Comparison of ENCODE assay signal across 8 cellular contexts in genomic region chr10:69181433-69181832, GRCh38. TPM values are rescaled to one million over a fixed set of nuclear protein-coding genes. Genes with fewer than 3 reads are reported as not detected.
DNase-seq lines count a peak whose midpoint lies in the region; ATAC-seq, FAIRE-seq and TF ChIP-seq lines count a peak whose summit lies in the region.

No MANE protein-coding gene starts in this region.

- ATAC-seq in GM19023 (IDR thresholded peaks at IDR 0.05; ENCODE audit: unreplicated experiment): no peak

- DNase-seq in AG04450 (ENCODE audit: low read depth, low spot score) (no peak), bronchial epithelial cell (ENCODE audit: low read depth) (peak; percentile 30), RWPE1 (ENCODE audit: low spot score) (no peak), NCI-H1105 (lab: John Stamatoyannopoulos, UW) (no peak)
- no peak for DNase-seq in stimulated activated CD4-positive, alpha-beta T cell treated with anti-CD3 and anti-CD28 coated beads, Interleukin-4, amount 100 ng/mL, for 24 hours

- POLR2A ChIA-PET in AG04450 (lab: Yijun Ruan, JAX) (no interaction called here), RWPE1 (lab: Yijun Ruan, JAX; ENCODE audit: low non-redundant PET) (no interaction called here)

- CTCF ChIA-PET in AG04450 (lab: Charles Lee): no interaction called here
- CTCF ChIA-PET in RWPE1 (lab: Yijun Ruan, JAX): no interaction called here

- H3K9me3 ChIP-seq in AG04450 (ENCODE audit: control insufficient read depth, insufficient read depth, low read length) (peaks cover 4% of the 10 kb centered on the region; the same call in 1 of the 2 replicates), HUES64 (ENCODE audit: insufficient read depth, low read depth, low read length) (no peaks in the 10 kb centered on the region), mucosa of stomach (ENCODE audit: control insufficient read depth, low read length) (no peaks in the 10 kb centered on the region)

- FAIRE-seq in bronchial epithelial cell (lab: Jason Lieb, UNC): no peak

- H3K36me3 ChIP-seq in HUES64 (ENCODE audit: insufficient read depth, low read length) (peaks cover 17% of the 10 kb centered on the region), bronchial epithelial cell (ENCODE audit: control insufficient read depth, insufficient read depth, low read length) (peaks cover 2% of the 10 kb centered on the region), mucosa of stomach (ENCODE audit: control insufficient read depth, insufficient read depth, low read length) (peaks cover 4% of the 10 kb centered on the region)

- TF ChIP-seq CTCF in AG04450 (IDR thresholded peaks at IDR 0.05; ENCODE audit: low read depth, low read length) (no peak), bronchial epithelial cell (IDR thresholded peaks at IDR 0.05; ENCODE audit: insufficient read depth, low read length, severe bottlenecking) (no peak), RWPE1 (conservative IDR thresholded peaks at IDR 0.05; ENCODE audit: low read depth) (no peak)

- H3K4me1 ChIP-seq in HUES64 (ENCODE audit: insufficient read depth, low read length) (peaks cover 6% of the 10 kb centered on the region), mucosa of stomach (ENCODE audit: control insufficient read depth, insufficient read depth, low read length) (peaks cover 10% of the 10 kb centered on the region)

- peak overlapping the region; percentile 99; the same call in 1 of the 2 replicates for H3K4me3 ChIP-seq in AG04450 (ENCODE audit: low read depth, low read length)
- H3K4me3 ChIP-seq in HUES64 (ENCODE audit: low read length): peak overlapping the region; percentile 92
- H3K4me3 ChIP-seq in bronchial epithelial cell (ENCODE audit: low read depth, low read length): peak overlapping the region; percentile 81
- no peak overlapping the region for H3K4me3 ChIP-seq in mucosa of stomach (ENCODE audit: low read length)

- H3K27me3 ChIP-seq in AG04450 (ENCODE audit: control insufficient read depth, insufficient read depth, low read length): no peaks in the 10 kb centered on the region
- no peaks in the 10 kb centered on the region for H3K27me3 ChIP-seq in HUES64 (ENCODE audit: insufficient read depth, low read length)
- no peaks in the 10 kb centered on the region for H3K27me3 ChIP-seq in bronchial epithelial cell (ENCODE audit: control insufficient read depth, insufficient read depth, low read length)
- no peaks in the 10 kb centered on the region for H3K27me3 ChIP-seq in mucosa of stomach (ENCODE audit: control insufficient read depth, insufficient read depth, low read length)

- H3K9ac ChIP-seq in HUES64 (ENCODE audit: low read depth, low read length) (peak overlapping the region; percentile 94; the same call in 1 of the 2 replicates), mucosa of stomach (ENCODE audit: low read length) (peak overlapping the region; percentile 100)

- 94% methylated on average over 1 of the region's 1 CpG for WGBS in HUES64

- H3K27ac ChIP-seq in AG04450 (ENCODE audit: low read depth, low read length) (no peak overlapping the region), HUES64 (ENCODE audit: low read depth, low read length) (no peak overlapping the region), RWPE1 (no peak overlapping the region)

RNA-seq across cellular contexts. Expression of gene SUPV3L1, which starts 1.4 kb away (rescaled TPM):
- 28.0 and 31.8 TPM in 2 replicates for polyA plus RNA-seq in AG04450 (2011; rRNA removed)
- 28.1 and 45.3 TPM in 2 replicates for polyA minus RNA-seq in AG04450 (2011; rRNA and poly(A)+ RNA removed)
- polyA plus RNA-seq in HUES64 (2013, experiment 1 of 2): 39.1 TPM
- 34.7 TPM for polyA plus RNA-seq in HUES64 (2013, experiment 2 of 2)
- 39.2 and 46.6 TPM in 2 replicates for total RNA-seq in bronchial epithelial cell

RNA-seq across cellular contexts. Expression of gene HKDC1, which starts 38.7 kb away (rescaled TPM):
- 0.47 and 0.83 TPM in 2 replicates for polyA plus RNA-seq in AG04450 (2011; rRNA removed)
- 0.14 and 0.26 TPM in 2 replicates for polyA minus RNA-seq in AG04450 (2011; rRNA and poly(A)+ RNA removed)
- 0.15 TPM for polyA plus RNA-seq in HUES64 (2013, experiment 1 of 2)
- 0.25 TPM for polyA plus RNA-seq in HUES64 (2013, experiment 2 of 2)
- total RNA-seq in bronchial epithelial cell: 3.9 and 12.7 TPM in 2 replicates

RNA-seq across cellular contexts. Expression of gene VPS26A, which starts 57.5 kb away (rescaled TPM):
- 26.9 and 44.4 TPM in 2 replicates for polyA plus RNA-seq in AG04450 (2011; rRNA removed)
- 5.1 and 11.8 TPM in 2 replicates for polyA minus RNA-seq in AG04450 (2011; rRNA and poly(A)+ RNA removed)
- polyA plus RNA-seq in HUES64 (2013, experiment 1 of 2): 41.4 TPM
- polyA plus RNA-seq in HUES64 (2013, experiment 2 of 2): 41.8 TPM
- total RNA-seq in bronchial epithelial cell: 42.6 and 68.5 TPM in 2 replicates
